ENCODE assay signal across 30 cellular contexts in genomic region chr6:25746968-25747367, GRCh38. TPM values are rescaled to one million over a fixed set of nuclear protein-coding genes. Genes with fewer than 3 reads are reported as not detected.
DNase-seq lines count a peak whose midpoint lies in the region; ATAC-seq and TF ChIP-seq lines count a peak whose summit lies in the region.
"Had no signal": no experiment of that assay in that cellular context is flagged by ENCODE, and none has a peak within 500 bp of the region (broad histone marks: within the 10 kb centered on the region; RNA-seq: fewer than 3 reads in every experiment).

No MANE protein-coding gene starts in this region.

- H3K4me1 ChIP-seq in Peyer's patch (peaks cover 0 to 18% (median 4%) of the 10 kb centered on the region in 4 donors), transverse colon (peaks cover 6 to 48% (median 22%) of the 10 kb centered on the region in 4 donors)
- H3K4me1 ChIP-seq: HAP-1, psoas muscle, sigmoid colon, tibial nerve had no signal

- peak in 1 of 3 donors; percentile 54 for DNase-seq in Peyer's patch
- DNase-seq in iPS-NIHi11 (ENCODE audit: low spot score): peak; percentile 35
- DNase-seq in transverse colon: peak; percentile 29
- no peak for DNase-seq in brain microvascular endothelial cell
- DNase-seq in HCEC 1CT: no peak
- DNase-seq: activated CD4-positive, CD25-positive, alpha-beta regulatory T cell; activated effector memory CD4-positive, alpha-beta T cell treated with anti-CD3 and anti-CD28 coated beads, Interleukin-2, amount 50 U/mL, for 16 hours; activated T-cell treated with anti-CD3 and anti-CD28 coated beads, Interleukin-2, amount 50 U/mL, for 24 hours; anterior cingulate cortex; effector memory CD4-positive, alpha-beta T cell; erythroblast; kidney; natural killer cell; NCI-H1048; NCI-H1694 treated with DMSO at 0.1 percent for 48 hours; NCI-H446 treated with DMSO at 0.1 percent for 48 hours; NCI-H774; psoas muscle; sigmoid colon; stimulated activated CD4-positive, alpha-beta T cell treated with anti-CD3 and anti-CD28 coated beads, Interleukin-4, amount 100 ng/mL, for 24 hours; T-helper 1 cell had no signal

- no peak overlapping the region for H3K4me3 ChIP-seq in Peyer's patch
- no peak overlapping the region for H3K4me3 ChIP-seq in transverse colon
- no peak overlapping the region for H3K4me3 ChIP-seq in brain microvascular endothelial cell (ENCODE audit: low read depth, low read length)
- H3K4me3 ChIP-seq: coronary artery, GM12878, HAP-1, lung, psoas muscle, sigmoid colon, tibial nerve had no signal

- H3K27ac ChIP-seq in Peyer's patch: peak overlapping the region in 1 of 4 donors; percentile 5
- H3K27ac ChIP-seq in transverse colon: peak overlapping the region in 2 of 4 donors; percentile 3 to 31
- H3K27ac ChIP-seq in brain microvascular endothelial cell: no peak overlapping the region
- H3K27ac ChIP-seq: coronary artery, psoas muscle, sigmoid colon, tibial nerve had no signal

- H3K9me3 ChIP-seq in Peyer's patch (no peaks in the 10 kb centered on the region), transverse colon (no peaks in the 10 kb centered on the region)
- H3K9me3 ChIP-seq: HAP-1, psoas muscle, sigmoid colon, tibial nerve had no signal

- no peaks in the 10 kb centered on the region for H3K36me3 ChIP-seq in Peyer's patch
- no peaks in the 10 kb centered on the region for H3K36me3 ChIP-seq in transverse colon
- H3K36me3 ChIP-seq in brain microvascular endothelial cell (replicated peaks): no peaks in the 10 kb centered on the region
- H3K36me3 ChIP-seq: HAP-1, sigmoid colon, tibial nerve had no signal

- H3K27me3 ChIP-seq in Peyer's patch: no peaks in the 10 kb centered on the region
- H3K27me3 ChIP-seq in transverse colon: no peaks in the 10 kb centered on the region
- H3K27me3 ChIP-seq in brain microvascular endothelial cell (replicated peaks): no peaks in the 10 kb centered on the region
- H3K27me3 ChIP-seq: sigmoid colon, tibial nerve had no signal

- intact Hi-C loops in transverse colon (cut with DNase I; ENCODE audit: low total_unique reads): no loop called here

- TF ChIP-seq CTCF in GM12873 (IDR thresholded peaks at IDR 0.05; ENCODE audit: insufficient read depth, low read depth, low read length, missing control alignments) (peak; percentile 12), Peyer's patch (IDR thresholded peaks at IDR 0.05) (peak in 4 of 6 experiments; percentile 10 to 73 (median 66)), transverse colon (IDR thresholded peaks at IDR 0.05) (peak; percentile 10 to 63 (median 37)), brain microvascular endothelial cell (IDR thresholded peaks at IDR 0.05; ENCODE audit: low read depth, low read length, missing control alignments) (no peak)

- in situ Hi-C loops in transverse colon (cut with MboI; ENCODE audit: low pct_ligation_motif_present in 1 of 4, low pct_unique_long_range_greater_than_20kb in 1 of 4, low sequenced_read_pairs in 3 of 4): no loop called here
- in situ Hi-C loops in brain microvascular endothelial cell (cut with HindIII; ENCODE audit: low pct_ligation_motif_present, low sequenced_read_pairs): no loop called here

- TF ChIP-seq POLR2A in Peyer's patch (IDR thresholded peaks at IDR 0.05) (no peak), transverse colon (IDR thresholded peaks at IDR 0.05) (no peak)

- WGBS in transverse colon (ENCODE audit: low coverage in 1 of 2), 2 donors: 33 to 60% methylated on average over 1 of the region's 1 CpG

- ATAC-seq in HG03442 (IDR thresholded peaks at IDR 0.05; ENCODE audit: unreplicated experiment): no peak
- ATAC-seq: GM12878, natural killer cell, psoas muscle had no signal

- TF ChIP-seq EP300 in transverse colon (IDR thresholded peaks at IDR 0.05; ENCODE audit: low read depth): no peak

RNA-seq across cellular contexts. Expression of gene SLC17A4, which starts 7.6 kb away (rescaled TPM):
- total RNA-seq in Peyer's patch: 10 to 100 TPM in 3 of 4 donors, 1 to 10 TPM in 1; 7.4 to 92.9 (median 70.2) TPM
- total RNA-seq in transverse colon: 100 to 1,000 TPM in 1 of 4 donors, 10 to 100 TPM in 2, 1 to 10 TPM in 1; 6.0 to 137 (median 62.1) TPM
- total RNA-seq: GM12878, lung, natural killer cell, omental fat pad, psoas muscle, SK-MEL-5, tibial nerve had no signal

Comparison
In these comparisons a context has a peak if more than half of its experiments do, and no peak if none do; other contexts are left out.
1. DNase-seq: peak in iPS-NIHi11 (single experiment) and transverse colon (single experiment); none in brain microvascular endothelial cell (single experiment) and HCEC 1CT (single experiment).